12 cellular contexts compared by ENCODE assay signal in the genomic region with DNA sequence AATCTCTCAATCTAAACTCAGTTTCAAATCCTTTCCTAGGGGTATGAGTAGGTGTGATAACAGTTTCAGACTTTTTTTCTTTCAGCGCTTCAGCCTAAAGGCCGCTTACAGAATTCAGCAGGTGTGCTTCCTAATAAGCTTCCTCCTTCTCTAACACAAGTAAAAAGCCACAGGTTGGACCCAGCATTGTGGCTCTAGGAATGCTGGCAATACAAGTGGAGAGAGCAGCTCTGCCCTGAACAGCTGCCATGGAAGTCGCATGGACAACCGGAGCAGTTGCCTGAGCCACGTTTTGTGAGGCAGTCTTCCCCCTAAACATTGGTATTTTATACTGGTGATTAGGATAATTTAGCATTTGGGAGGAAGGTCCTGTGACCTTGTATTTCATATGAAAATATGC.
"Had no signal": no experiment of that assay in that cellular context is flagged by ENCODE, and none has a peak within 500 bp of the region (broad histone marks: within the 10 kb centered on the region; RNA-seq: fewer than 3 reads in every experiment).

No MANE protein-coding gene starts in this region.

- H3K27me3 ChIP-seq: gastrocnemius medialis, ovary had no signal

- H3K27ac ChIP-seq: gastrocnemius medialis, ovary had no signal

- DNase-seq: activated CD4-positive, alpha-beta T cell treated with anti-CD3 and anti-CD28 coated beads for 36 hours; activated CD8-positive, alpha-beta memory T cell treated with anti-CD3 and anti-CD28 coated beads, Interleukin-2, amount 50 U/mL, for 48 hours; activated CD8-positive, alpha-beta T cell treated with anti-CD3 and anti-CD28 coated beads for 36 hours; activated naive CD4-positive, alpha-beta T cell; aorta; effector memory CD4-positive, alpha-beta T cell; gastrocnemius medialis; mesendoderm; ovary; stimulated activated CD4-positive, alpha-beta T cell treated with anti-CD3 and anti-CD28 coated beads, Interleukin-4, amount 100 ng/mL, for 1 hour; stimulated activated CD8-positive, alpha-beta memory T cell treated with anti-CD3 and anti-CD28 coated beads, Interleukin-4, amount 100 ng/mL, for 48 hours; T-helper 9 cell had no signal

- ATAC-seq: activated CD4-positive, alpha-beta T cell treated with anti-CD3 and anti-CD28 coated beads for 36 hours; activated CD8-positive, alpha-beta T cell treated with anti-CD3 and anti-CD28 coated beads for 36 hours; gastrocnemius medialis had no signal

- H3K4me3 ChIP-seq: gastrocnemius medialis, ovary had no signal

- H3K36me3 ChIP-seq: gastrocnemius medialis, ovary had no signal

- H3K9me3 ChIP-seq: gastrocnemius medialis, ovary had no signal
